ENCODE assay signal across 1 cellular context in genomic region chr18:9108911-9109310, GRCh38.
TF ChIP-seq lines count a peak whose summit lies in the region.

No MANE protein-coding gene starts in this region.

TF ChIP-seq in SK-N-SH treated with all-trans-retinoic acid at 6 μM for 48 hours, 23 proteins besides CTCF, POLR2A, EP300 and RAD21 (continued from another document):
- TF ChIP-seq PATZ1 (CRISPR knock-in tag; IDR thresholded peaks at IDR 0.05; ENCODE audit: borderline replicate concordance) (no peak), ISL1 (CRISPR knock-in tag; IDR thresholded peaks at IDR 0.05) (no peak), OSR1 (CRISPR knock-in tag; IDR thresholded peaks at IDR 0.05) (no peak), RARB (CRISPR knock-in tag; IDR thresholded peaks at IDR 0.05) (no peak), ZFP30 (CRISPR knock-in tag; IDR thresholded peaks at IDR 0.05) (no peak), ARNTL (CRISPR knock-in tag; IDR thresholded peaks at IDR 0.05; ENCODE audit: borderline replicate concordance, low read depth) (no peak), TSHZ2 (CRISPR knock-in tag; IDR thresholded peaks at IDR 0.05) (no peak), TCF4 (CRISPR knock-in tag; IDR thresholded peaks at IDR 0.05; ENCODE audit: borderline replicate concordance) (no peak), SNAI2 (CRISPR knock-in tag; IDR thresholded peaks at IDR 0.05) (no peak), TOX (CRISPR knock-in tag; IDR thresholded peaks at IDR 0.05; ENCODE audit: borderline replicate concordance) (no peak), BACH2 (CRISPR knock-in tag; IDR thresholded peaks at IDR 0.05; ENCODE audit: borderline replicate concordance) (no peak), GLIS3 (CRISPR knock-in tag; IDR thresholded peaks at IDR 0.05) (no peak), ZNF8 (CRISPR knock-in tag; IDR thresholded peaks at IDR 0.05) (no peak)
